Comparison of ENCODE assay signal across 17 cellular contexts in genomic region chr18:79218605-79219195, GRCh38.
DNase-seq lines count a peak whose midpoint lies in the region; ATAC-seq and TF ChIP-seq lines count a peak whose summit lies in the region.
"Had no signal": no experiment of that assay in that cellular context is flagged by ENCODE, and none has a peak within 500 bp of the region (broad histone marks: within the 10 kb centered on the region; RNA-seq: fewer than 3 reads in every experiment).

No MANE protein-coding gene starts in this region.

- DNase-seq in activated naive CD4-positive, alpha-beta T cell treated with anti-CD3 and anti-CD28 coated beads, Interleukin-2, amount 50 U/mL, for 72 hours (ENCODE audit: low spot score in 2 of 2), result no peak
- DNase-seq in activated naive CD4-positive, alpha-beta T cell (lab: John Stamatoyannopoulos, UW), result no peak
- no peak for DNase-seq in WTC11 (ENCODE audit: low spot score)
- peak; percentile 44 for DNase-seq in medulla oblongata (ENCODE audit: extremely low spot score)
- peak; percentile 61 for DNase-seq in superior temporal gyrus (ENCODE audit: extremely low spot score)
- no peak for DNase-seq in stimulated activated effector memory CD8-positive, alpha-beta T cell treated with anti-CD3 and anti-CD28 coated beads, Interleukin-12 subunit alpha, Interleukin-12 subunit beta, amount 100 ng/mL, for 72 hours (ENCODE audit: low spot score in 2 of 2)
- no peak for DNase-seq in natural killer cell
- DNase-seq: 8988T; activated CD8-positive, alpha-beta memory T cell treated with anti-CD3 and anti-CD28 coated beads, Interleukin-2, amount 50 U/mL, for 48 hours; activated naive CD4-positive, alpha-beta T cell treated with anti-CD3 and anti-CD28 coated beads for 36 hours; dermis blood vessel endothelial cell; DMS79; glutamatergic neuron; NCI-H2107; RPMI8226 had no signal

- no peak overlapping the region for H3K4me3 Mint-ChIP-seq in WTC11
- no peak overlapping the region for H3K4me3 Mint-ChIP-seq in stimulated activated effector memory CD8-positive, alpha-beta T cell treated with anti-CD3 and anti-CD28 coated beads, Interleukin-12 subunit alpha, Interleukin-12 subunit beta, amount 100 ng/mL, for 72 hours
- no peak overlapping the region for H3K4me3 Mint-ChIP-seq in natural killer cell
- H3K4me3 Mint-ChIP-seq: activated naive CD4-positive, alpha-beta T cell treated with anti-CD3 and anti-CD28 coated beads for 36 hours; T-helper 1 cell treated with Interleukin-12 subunit alpha and Interleukin-12 subunit beta and Interleukin-4 antibody, amounts not matched to agents 30 μg/mL and 1 μg/mL, for 36 hours had no signal

- H3K27me3 Mint-ChIP-seq in WTC11 (ENCODE audit: low read depth) (no peaks in the 10 kb centered on the region), natural killer cell (ENCODE audit: low read depth in 2 of 2) (no peaks in the 10 kb centered on the region)

- intact Hi-C loops in natural killer cell (cut with micrococcal nuclease), result no loop called here

- CTCF ChIA-PET in WTC11 (lab: Charles Lee), result no interaction called here

- ATAC-seq in activated naive CD4-positive, alpha-beta T cell treated with anti-CD3 and anti-CD28 coated beads, Interleukin-2, amount 50 U/mL, for 72 hours, result no peak
- ATAC-seq in WTC11 (no peak), GM21717 (IDR thresholded peaks at IDR 0.05; ENCODE audit: unreplicated experiment) (no peak), natural killer cell (no peak)
- no peak for ATAC-seq in stimulated activated effector memory CD8-positive, alpha-beta T cell treated with anti-CD3 and anti-CD28 coated beads, Interleukin-12 subunit alpha, Interleukin-12 subunit beta, amount 100 ng/mL, for 72 hours

- no peak for TF ChIP-seq CTCF in WTC11 (IDR thresholded peaks at IDR 0.05)
- TF ChIP-seq CTCF in natural killer cell (IDR thresholded peaks at IDR 0.05), result no peak

- peaks cover 0 to 10% of the 10 kb centered on the region in 2 donors for H3K36me3 Mint-ChIP-seq in activated naive CD4-positive, alpha-beta T cell treated with anti-CD3 and anti-CD28 coated beads, Interleukin-2, amount 50 U/mL, for 72 hours
- H3K36me3 Mint-ChIP-seq in WTC11, result peaks cover 6% of the 10 kb centered on the region
- peaks cover 14% of the 10 kb centered on the region for H3K36me3 Mint-ChIP-seq in stimulated activated effector memory CD8-positive, alpha-beta T cell treated with anti-CD3 and anti-CD28 coated beads, Interleukin-12 subunit alpha, Interleukin-12 subunit beta, amount 100 ng/mL, for 72 hours
- no peaks in the 10 kb centered on the region for H3K36me3 Mint-ChIP-seq in natural killer cell

- H3K9me3 Mint-ChIP-seq in activated naive CD4-positive, alpha-beta T cell treated with anti-CD3 and anti-CD28 coated beads, Interleukin-2, amount 50 U/mL, for 72 hours, result no peaks in the 10 kb centered on the region
- H3K9me3 Mint-ChIP-seq in WTC11, result peaks cover 4% of the 10 kb centered on the region; the same call in 1 of the 2 replicates
- no peaks in the 10 kb centered on the region for H3K9me3 Mint-ChIP-seq in stimulated activated effector memory CD8-positive, alpha-beta T cell treated with anti-CD3 and anti-CD28 coated beads, Interleukin-12 subunit alpha, Interleukin-12 subunit beta, amount 100 ng/mL, for 72 hours
- no peaks in the 10 kb centered on the region for H3K9me3 Mint-ChIP-seq in natural killer cell
- H3K9me3 Mint-ChIP-seq: activated naive CD4-positive, alpha-beta T cell treated with anti-CD3 and anti-CD28 coated beads for 36 hours; T-helper 1 cell treated with Interleukin-12 subunit alpha and Interleukin-12 subunit beta and Interleukin-4 antibody, amounts not matched to agents 30 μg/mL and 1 μg/mL, for 36 hours had no signal

- POLR2A ChIA-PET in WTC11 (lab: Charles Lee), result no interaction called here

- H3K4me1 Mint-ChIP-seq in WTC11 (no peaks in the 10 kb centered on the region), natural killer cell (peaks cover 0 to 10% of the 10 kb centered on the region in 2 donors)
- H3K4me1 Mint-ChIP-seq in stimulated activated effector memory CD8-positive, alpha-beta T cell treated with anti-CD3 and anti-CD28 coated beads, Interleukin-12 subunit alpha, Interleukin-12 subunit beta, amount 100 ng/mL, for 72 hours, result no peaks in the 10 kb centered on the region

- H3K27ac Mint-ChIP-seq in activated naive CD4-positive, alpha-beta T cell treated with anti-CD3 and anti-CD28 coated beads, Interleukin-2, amount 50 U/mL, for 72 hours, result peak overlapping the region; percentile 12 to 15
- peak overlapping the region; percentile 25; the same call in 1 of the 2 replicates for H3K27ac Mint-ChIP-seq in WTC11
- no peak overlapping the region for H3K27ac Mint-ChIP-seq in stimulated activated effector memory CD8-positive, alpha-beta T cell treated with anti-CD3 and anti-CD28 coated beads, Interleukin-12 subunit alpha, Interleukin-12 subunit beta, amount 100 ng/mL, for 72 hours
- no peak overlapping the region for H3K27ac Mint-ChIP-seq in natural killer cell
- H3K27ac Mint-ChIP-seq: activated naive CD4-positive, alpha-beta T cell treated with anti-CD3 and anti-CD28 coated beads for 36 hours; T-helper 1 cell treated with Interleukin-12 subunit alpha and Interleukin-12 subunit beta and Interleukin-4 antibody, amounts not matched to agents 30 μg/mL and 1 μg/mL, for 36 hours had no signal

TF ChIP-seq in WTC11, 78 proteins besides CTCF, POLR2A, EP300 and RAD21 (continues in another document):
- TF ChIP-seq ELF4 (CRISPR knock-in tag; IDR thresholded peaks at IDR 0.05; ENCODE audit: low read depth) (no peak), ZNF317 (CRISPR knock-in tag; IDR thresholded peaks at IDR 0.05; ENCODE audit: borderline replicate concordance, low read depth) (no peak), PRDM15 (CRISPR knock-in tag; IDR thresholded peaks at IDR 0.05) (no peak), ZNF219 (CRISPR knock-in tag; IDR thresholded peaks at IDR 0.05; ENCODE audit: borderline replicate concordance) (no peak), ATF3 (CRISPR knock-in tag; conservative IDR thresholded peaks at IDR 0.05) (no peak), FOXP4 (CRISPR knock-in tag; IDR thresholded peaks at IDR 0.05) (no peak), E2F5 (CRISPR knock-in tag; IDR thresholded peaks at IDR 0.05) (no peak), GABPB1 (CRISPR knock-in tag; IDR thresholded peaks at IDR 0.05) (no peak)

Comparison
In these comparisons a context has a peak if more than half of its experiments do, and no peak if none do; other contexts are left out.
1. DNase-seq: peak in medulla oblongata (single experiment) and superior temporal gyrus (single experiment); none in activated naive CD4-positive, alpha-beta T cell treated with anti-CD3 and anti-CD28 coated beads, Interleukin-2, amount 50 U/mL, for 72 hours (0 of 2), activated naive CD4-positive, alpha-beta T cell (0 of 4), WTC11 (single experiment), stimulated activated effector memory CD8-positive, alpha-beta T cell treated with anti-CD3 and anti-CD28 coated beads, Interleukin-12 subunit alpha, Interleukin-12 subunit beta, amount 100 ng/mL, for 72 hours (0 of 2) and natural killer cell (single experiment).
2. H3K27ac Mint-ChIP-seq: peak in activated naive CD4-positive, alpha-beta T cell treated with anti-CD3 and anti-CD28 coated beads, Interleukin-2, amount 50 U/mL, for 72 hours (2 of 2) and WTC11 (single experiment); none in stimulated activated effector memory CD8-positive, alpha-beta T cell treated with anti-CD3 and anti-CD28 coated beads, Interleukin-12 subunit alpha, Interleukin-12 subunit beta, amount 100 ng/mL, for 72 hours (single experiment) and natural killer cell (0 of 2).